20 cellular contexts compared by ENCODE assay signal in genomic region chr19:29122185-29122584, GRCh38.
A peak's percentile ranks its signal among the peaks of the same experiment; 100 is the strongest.
DNase-seq lines count a peak whose midpoint lies in the region; FAIRE-seq and TF ChIP-seq lines count a peak whose summit lies in the region.
"Had no signal": no experiment of that assay in that cellular context is flagged by ENCODE, and none has a peak within 500 bp of the region (broad histone marks: within the 10 kb centered on the region; RNA-seq: fewer than 3 reads in every experiment).

No MANE protein-coding gene starts in this region.

- no peaks in the 10 kb centered on the region for H3K23me2 ChIP-seq in H1 (ENCODE audit: low read depth, low read length)

- H3K23ac ChIP-seq in H1 (ENCODE audit: insufficient read length), result no peak overlapping the region

- no peak for FAIRE-seq in H1 (lab: Jason Lieb, UNC)
- FAIRE-seq: A549, D721Med, GM12878, GM12892, GM18507 had no signal

- H2BK120ac ChIP-seq in H1 (replicated peaks; ENCODE audit: low read depth, low read length), result no peak overlapping the region

- H4K20me1 ChIP-seq in H1 (replicated peaks in 1 of 2; ENCODE audit: control insufficient read depth in 1 of 2, insufficient read depth in 2 of 2, low read length in 2 of 2) (no peaks in the 10 kb centered on the region), PC-9 (ENCODE audit: insufficient read depth) (no peaks in the 10 kb centered on the region)
- H4K20me1 ChIP-seq: BLaER1 treated with 17β-estradiol and CSF1 and Interleukin-3, amounts not matched to agents 10 nM and 100 nM had no signal

- no peak overlapping the region for H2AFZ ChIP-seq in H1 (ENCODE audit: low read length)
- no peak overlapping the region for H2AFZ ChIP-seq in PC-9

- DNase-seq in H1 (ENCODE audit: low read depth in 1 of 2, low spot score in 2 of 2), result no peak
- DNase-seq in mesenteric fat pad (ENCODE audit: low spot score), result peak; percentile 75
- peak; percentile 57 for DNase-seq in posterior vena cava (ENCODE audit: low spot score)
- DNase-seq in retina, result peak; percentile 42
- no peak for DNase-seq in EL
- no peak for DNase-seq in activated CD4-positive, alpha-beta T cell treated with anti-CD3 and anti-CD28 coated beads for 48 hours
- DNase-seq in PC-9, result no peak
- DNase-seq: Caco-2; CD4-positive, alpha-beta T cell; CD8-positive, alpha-beta T cell; DMS79 treated with DMSO at 0.1 percent for 48 hours; GDM1 had no signal

- no peaks in the 10 kb centered on the region for H3K79me2 ChIP-seq in H1 (ENCODE audit: control insufficient read depth in 1 of 2, insufficient read depth in 2 of 2, low read length in 2 of 2)
- no peaks in the 10 kb centered on the region for H3K79me2 ChIP-seq in PC-9 (ENCODE audit: low read depth)

- TF ChIP-seq EP300 in H1 (IDR thresholded peaks at IDR 0.05; ENCODE audit: borderline replicate concordance in 1 of 2, low read depth in 2 of 2, low read length in 2 of 2), result no peak

- H3K4me3 ChIP-seq in H1 (ENCODE audit: extremely low read depth in 1 of 4, insufficient read depth in 2 of 4, low read depth in 3 of 4, low read length in 4 of 4) (no peak overlapping the region), PC-9 (no peak overlapping the region)
- H3K4me3 ChIP-seq: A549; BLaER1 treated with 17β-estradiol and CSF1 and Interleukin-3, amounts not matched to agents 10 nM and 100 nM; GM12878 had no signal

- no peak overlapping the region for H2BK5ac ChIP-seq in H1 (ENCODE audit: low read depth, low read length)

- H4K8ac ChIP-seq in H1 (ENCODE audit: extremely low read depth, insufficient read depth, low read length), result no peak overlapping the region

- no peak overlapping the region for H2BK12ac ChIP-seq in H1 (ENCODE audit: low read depth, low read length)

- peak overlapping the region; percentile 43; the same call in 1 of the 2 replicates for H2BK20ac ChIP-seq in H1 (ENCODE audit: low read length)

- H3K14ac ChIP-seq in H1 (ENCODE audit: insufficient read length), result no peak overlapping the region

- H3K9me3 ChIP-seq in H1 (ENCODE audit: insufficient read depth in 2 of 2, low read depth in 1 of 2, low read length in 1 of 2), result peaks cover 3 to 10% of the 10 kb centered on the region in 2 experiments; a peak in 3 of 4 replicates
- no peaks in the 10 kb centered on the region for H3K9me3 ChIP-seq in PC-9 (ENCODE audit: insufficient read depth, low read depth)

- no peak overlapping the region for H3K4ac ChIP-seq in H1 (replicated peaks; ENCODE audit: insufficient read length, low read depth, low read length)

- H3K9me2 ChIP-seq in PC-9 (ENCODE audit: insufficient read depth), result no peaks in the 10 kb centered on the region

- no peak overlapping the region for H2AK5ac ChIP-seq in H1 (ENCODE audit: low read depth, low read length)

- no peak for TF ChIP-seq POLR2A in H1 (IDR thresholded peaks at IDR 0.05; ENCODE audit: control extremely low read depth in 1 of 2, low read depth in 2 of 2, low read length in 2 of 2)

- no peaks in the 10 kb centered on the region for H3K79me1 ChIP-seq in H1 (ENCODE audit: low read depth, low read length)

- H3K36me3 ChIP-seq in H1 (ENCODE audit: control insufficient read depth in 2 of 4, insufficient read depth in 4 of 4, low read length in 3 of 4) (no peaks in the 10 kb centered on the region), PC-9 (ENCODE audit: low read depth) (no peaks in the 10 kb centered on the region)
- H3K36me3 ChIP-seq: BLaER1 treated with 17β-estradiol and CSF1 and Interleukin-3, amounts not matched to agents 10 nM and 100 nM had no signal

- TF ChIP-seq CTCF in H1 (IDR thresholded peaks at IDR 0.05; ENCODE audit: control extremely low read depth in 1 of 3, insufficient read depth in 1 of 3, low read depth in 1 of 3, low read length in 3 of 3), result no peak
- no peak for TF ChIP-seq CTCF in PC-9 (conservative IDR thresholded peaks at IDR 0.05)

- H3K4me2 ChIP-seq in H1 (ENCODE audit: insufficient read depth in 1 of 2, low read depth in 2 of 2, low read length in 2 of 2) (no peak overlapping the region), PC-9 (no peak overlapping the region)
- H3K4me2 ChIP-seq: A549; BLaER1 treated with 17β-estradiol and CSF1 and Interleukin-3, amounts not matched to agents 10 nM and 100 nM had no signal

- no peaks in the 10 kb centered on the region for H3K4me1 ChIP-seq in H1 (replicated peaks in 1 of 4; ENCODE audit: control insufficient read depth in 3 of 4, insufficient read depth in 4 of 4, low read length in 3 of 4)
- no peaks in the 10 kb centered on the region for H3K4me1 ChIP-seq in PC-9 (replicated peaks; ENCODE audit: insufficient read depth)
- H3K4me1 ChIP-seq: A549; BLaER1 treated with 17β-estradiol and CSF1 and Interleukin-3, amounts not matched to agents 10 nM and 100 nM; Caco-2 had no signal

- no peaks in the 10 kb centered on the region for H3K27me3 ChIP-seq in H1 (replicated peaks in 1 of 4; ENCODE audit: control insufficient read depth in 3 of 4, extremely low read depth in 1 of 4, insufficient read depth in 3 of 4, low read length in 3 of 4)
- peaks cover 19% of the 10 kb centered on the region for H3K27me3 ChIP-seq in PC-9 (ENCODE audit: insufficient read depth, low read depth)
- H3K27me3 ChIP-seq: BLaER1 treated with 17β-estradiol and CSF1 and Interleukin-3, amounts not matched to agents 10 nM and 100 nM had no signal

- no peak overlapping the region for H4K91ac ChIP-seq in H1 (replicated peaks; ENCODE audit: insufficient read length, low read length)

- H3F3A ChIP-seq in PC-9 (ENCODE audit: insufficient read depth, low read depth), result no peaks in the 10 kb centered on the region

- no peak overlapping the region for H3K27ac ChIP-seq in H1 (ENCODE audit: low read depth, low read length)
- H3K27ac ChIP-seq in PC-9, result no peak overlapping the region
- H3K27ac ChIP-seq: 22Rv1; A549; BLaER1 treated with 17β-estradiol and CSF1 and Interleukin-3, amounts not matched to agents 10 nM and 100 nM; C4-2B had no signal

- CTCF ChIA-PET in H1 (lab: Charles Lee; ENCODE audit: partially characterized antibody) (interaction anchor here (0.7 to 5.4 kb wide), 31 partner anchors 10 to 243 kb away, joined by 3 to 54 read pairs (median 5); no protein-coding TSS in a partner anchor), PC-9 (lab: Charles Lee) (no interaction called here)

- H4K5ac ChIP-seq in H1 (ENCODE audit: insufficient read length, low read depth, low read length), result no peak overlapping the region

- H2BK15ac ChIP-seq in H1 (ENCODE audit: low read length), result no peak overlapping the region

- POLR2A ChIA-PET in H1 (lab: Charles Lee; ENCODE audit: partially characterized antibody), result no interaction called here
- POLR2A ChIA-PET in PC-9 (lab: Charles Lee; ENCODE audit: unreplicated experiment), result no interaction called here

- intact Hi-C loops in posterior vena cava (cut with DNase I) (no loop called here), PC-9 (cut with micrococcal nuclease; ENCODE audit: unreplicated experiment) (no loop called here)

- H3K56ac ChIP-seq in H1 (replicated peaks; ENCODE audit: insufficient read length, low read depth, low read length), result no peak overlapping the region

- no peak overlapping the region for H3K9ac ChIP-seq in H1 (replicated peaks in 1 of 4; ENCODE audit: extremely low read depth in 1 of 4, low read depth in 3 of 4, low read length in 3 of 4)
- H3K9ac ChIP-seq: BLaER1 treated with 17β-estradiol and CSF1 and Interleukin-3, amounts not matched to agents 10 nM and 100 nM had no signal

- 76% methylated on average over 3 of the region's 5 CpGs; no CpG with 5 or more reads in 1 of the 2 experiments for WGBS in H1 (ENCODE audit: extremely low coverage in 1 of 2, insufficient coverage in 1 of 2, insufficient read length in 1 of 2, insufficient replicate concordance in 2 of 2, low coverage in 1 of 2, low lambda C conversion rate in 2 of 2, missing lambda C conversion rate in 1 of 2), 2 experiments

- H3K18ac ChIP-seq in H1 (ENCODE audit: extremely low read depth, low read length), result no peak overlapping the region

- no TSS peak for BruUV-seq in PC-9 (replicated peaks; lab: Mats Ljungman, UMichigan)

- no peak for TF ChIP-seq RAD21 in H1 (IDR thresholded peaks at IDR 0.05 in 1 of 2, conservative IDR thresholded peaks at IDR 0.05 in 1 of 2; ENCODE audit: low read depth in 2 of 2, low read length in 2 of 2)

TF ChIP-seq in H1, 55 proteins besides CTCF, POLR2A, EP300 and RAD21:
- TF ChIP-seq GABPA (IDR thresholded peaks at IDR 0.05; ENCODE audit: borderline replicate concordance, insufficient read depth, low read length) (no peak), TAF7 (optimal IDR thresholded peaks at IDR 0.05; ENCODE audit: borderline replicate concordance, low read depth, low read length) (no peak), RNF2 (IDR thresholded peaks at IDR 0.05; ENCODE audit: borderline replicate concordance, low read depth, low read length, missing control alignments, poor library complexity, severe bottlenecking) (no peak), CREB1 (IDR thresholded peaks at IDR 0.05) (no peak), BRCA1 (IDR thresholded peaks at IDR 0.05; ENCODE audit: low read depth, low read length) (no peak), POU5F1 (IDR thresholded peaks at IDR 0.05; ENCODE audit: low read depth, low read length) (no peak), ASH2L (IDR thresholded peaks at IDR 0.05; ENCODE audit: low read length) (no peak), CBX5 (IDR thresholded peaks at IDR 0.05; ENCODE audit: low read depth, low read length) (no peak), CTBP2 (IDR thresholded peaks at IDR 0.05; ENCODE audit: borderline replicate concordance, insufficient read depth, insufficient read length, low read length) (no peak), USF2 (IDR thresholded peaks at IDR 0.05; ENCODE audit: low read length) (no peak)
TF ChIP-seq in H1: peak in this region for 0.

Comparison
In these comparisons a context has a peak if more than half of its experiments do, and no peak if none do; other contexts are left out.
1. DNase-seq: peak in mesenteric fat pad (single experiment), posterior vena cava (single experiment) and retina (single experiment); none in H1 (0 of 2), EL (single experiment), activated CD4-positive, alpha-beta T cell treated with anti-CD3 and anti-CD28 coated beads for 48 hours (single experiment) and PC-9 (0 of 2).